8 cellular contexts compared by ENCODE assay signal in genomic region chr7:44122529-44122928, GRCh38. TPM values are rescaled to one million over a fixed set of nuclear protein-coding genes. Genes with fewer than 3 reads are reported as not detected.
A peak's percentile ranks its signal among the peaks of the same experiment; 100 is the strongest.
DNase-seq lines count a peak whose midpoint lies in the region; ATAC-seq, FAIRE-seq and TF ChIP-seq lines count a peak whose summit lies in the region.

No MANE protein-coding gene starts in this region.

- peaks cover 23% of the 10 kb centered on the region for H3K36me3 ChIP-seq in brain microvascular endothelial cell (replicated peaks)

- TF ChIP-seq POLR2A in A549 (IDR thresholded peaks at IDR 0.05; ENCODE audit: low read length) = no peak

- in situ Hi-C loops in brain microvascular endothelial cell (cut with HindIII; ENCODE audit: low pct_ligation_motif_present, low sequenced_read_pairs) = no loop called here

- POLR2A ChIA-PET in A549 (lab: Yijun Ruan, JAX) = interaction anchor here (0.9 to 1.7 kb wide), 4 partner anchors 24 to 79 kb away, joined by 3 to 5 read pairs (median 3); partner anchors contain the start of genes DBNL and YKT6

- no peaks in the 10 kb centered on the region for H3K27me3 ChIP-seq in brain microvascular endothelial cell (replicated peaks)
- no peaks in the 10 kb centered on the region for H3K27me3 ChIP-seq in mononuclear cell (ENCODE audit: insufficient read depth, low read length)

- FAIRE-seq in A549 (lab: Jason Lieb, UNC) = no peak

- H3K4me3 ChIP-seq in A549 = peak overlapping the region; percentile 82
- peak overlapping the region; percentile 77 for H3K4me3 ChIP-seq in HFF-Myc (replicated peaks; ENCODE audit: low read depth, low read length)
- peak overlapping the region; percentile 78 for H3K4me3 ChIP-seq in brain microvascular endothelial cell (ENCODE audit: low read depth, low read length)
- H3K4me3 ChIP-seq in mononuclear cell (ENCODE audit: low read length) = peak overlapping the region; percentile 76

- peak overlapping the region; percentile 80 to 94 for H3K27ac ChIP-seq in A549
- H3K27ac ChIP-seq in brain microvascular endothelial cell = peak overlapping the region; percentile 85

- H3K4me1 ChIP-seq in A549 = peaks cover 16% of the 10 kb centered on the region
- peaks cover 18% of the 10 kb centered on the region for H3K4me1 ChIP-seq in mononuclear cell (ENCODE audit: insufficient read depth, low read length)

- TF ChIP-seq EP300 in A549 (IDR thresholded peaks at IDR 0.05) = no peak

- peak overlapping the region; percentile 80 for H3K4me2 ChIP-seq in A549

- TF ChIP-seq CTCF in A549 (IDR thresholded peaks at IDR 0.05) (no peak), HFF-Myc (IDR thresholded peaks at IDR 0.05; ENCODE audit: low read depth, low read length, missing control alignments) (no peak), brain microvascular endothelial cell (IDR thresholded peaks at IDR 0.05; ENCODE audit: low read depth, low read length, missing control alignments) (no peak)

- ATAC-seq in A549 (no peak), HG03135 (IDR thresholded peaks at IDR 0.05; ENCODE audit: unreplicated experiment) (no peak)

- TF ChIP-seq RAD21 in A549 (conservative IDR thresholded peaks at IDR 0.05 in 1 of 2, IDR thresholded peaks at IDR 0.05 in 1 of 2) = no peak

- 38% methylated on average over 1 of the region's 1 CpG for WGBS in A549 (ENCODE audit: missing lambda C conversion rate)

- H3K9me3 ChIP-seq in A549 (no peaks in the 10 kb centered on the region), mononuclear cell (ENCODE audit: low read depth, low read length) (no peaks in the 10 kb centered on the region)

- DNase-seq in A549 (ENCODE audit: low read depth in 1 of 2, low spot score in 1 of 2) (no peak), HFF-Myc (ENCODE audit: extremely low read depth, low read depth) (no peak), brain microvascular endothelial cell (no peak), Ammon's horn (ENCODE audit: low spot score) (no peak), NCI-H146 (lab: John Stamatoyannopoulos, UW) (no peak)
- DNase-seq in effector CD4-positive, alpha-beta T cell = no peak

- CTCF ChIA-PET in A549 (lab: Yijun Ruan, JAX) = interaction anchor here (1.2 to 2.2 kb wide), 3 partner anchors 50 to 103 kb away, joined by 4 to 9 read pairs (median 7); no protein-coding TSS in a partner anchor

TF ChIP-seq in A549, 52 proteins besides CTCF, POLR2A, EP300 and RAD21:
- TF ChIP-seq TFCP2L1 (CRISPR knock-in tag; IDR thresholded peaks at IDR 0.05) (no peak), CBX2 (IDR thresholded peaks at IDR 0.05; ENCODE audit: borderline replicate concordance, low read depth) (no peak), EHMT2 (IDR thresholded peaks at IDR 0.05; ENCODE audit: low read depth) (no peak), SREBF2 (IDR thresholded peaks at IDR 0.05) (no peak), RFX5 (IDR thresholded peaks at IDR 0.05) (no peak), USF2 (IDR thresholded peaks at IDR 0.05) (no peak), HES2 (IDR thresholded peaks at IDR 0.05) (no peak), HDAC2 (IDR thresholded peaks at IDR 0.05) (no peak), MAX (IDR thresholded peaks at IDR 0.05) (no peak), ATOH8 (CRISPR knock-in tag; IDR thresholded peaks at IDR 0.05; ENCODE audit: low read depth) (no peak), TP53 (CRISPR knock-in tag; IDR thresholded peaks at IDR 0.05) (no peak), HEYL (CRISPR knock-in tag; IDR thresholded peaks at IDR 0.05) (no peak), NR3C1 (IDR thresholded peaks at IDR 0.05) (no peak), ZNF302 (CRISPR knock-in tag; IDR thresholded peaks at IDR 0.05) (no peak), KDM1A (IDR thresholded peaks at IDR 0.05; ENCODE audit: low read depth) (no peak), CEBPB (IDR thresholded peaks at IDR 0.05) (no peak), GATA3 (IDR thresholded peaks at IDR 0.05; ENCODE audit: borderline replicate concordance) (no peak), ZSCAN20 (CRISPR knock-in tag; IDR thresholded peaks at IDR 0.05) (no peak)
TF ChIP-seq in A549: peak in this region for 0.

RNA-seq across cellular contexts. Expression of gene POLD2, which starts 0.8 kb away (rescaled TPM):
- polyA plus RNA-seq in A549 (2011; rRNA removed) (126 and 132 TPM in 2 replicates), A549 (2017; fragmentation: RNase III; extraction: RNeasy Plus Mini Kit Qiagen cat#74134 plus additional on column Dnase treatment) (138 TPM in 3 replicates)
- polyA plus RNA-seq in A549 (2012; cell fraction: cytosol; rRNA removed) = 266 and 297 TPM in 2 replicates
- 269 and 274 TPM in 2 replicates for polyA plus RNA-seq in A549 (2012; cell fraction: nucleus; rRNA removed)
- polyA minus RNA-seq in A549 (2011; rRNA and poly(A)+ RNA removed) = 62.7 and 104 TPM in 2 replicates
- total RNA-seq in mononuclear cell = 14.9 TPM

RNA-seq across cellular contexts. Expression of gene AEBP1, which starts 18.4 kb away (rescaled TPM):
- polyA plus RNA-seq in A549 (2011; rRNA removed) = not detected in 2 replicates
- polyA plus RNA-seq in A549 (2012; cell fraction: cytosol; rRNA removed) = not detected in 2 replicates
- polyA plus RNA-seq in A549 (2012; cell fraction: nucleus; rRNA removed) = 0.02 TPM in 1 of 2 replicates, not detected in the other
- not detected in 3 replicates for polyA plus RNA-seq in A549 (2017; fragmentation: RNase III; extraction: RNeasy Plus Mini Kit Qiagen cat#74134 plus additional on column Dnase treatment)
- not detected in 2 replicates for polyA minus RNA-seq in A549 (2011; rRNA and poly(A)+ RNA removed)
- 5.4 TPM for total RNA-seq in mononuclear cell

RNA-seq across cellular contexts. Expression of gene MYL7, which starts 18.6 kb away (rescaled TPM):
- polyA plus RNA-seq in A549 (2011; rRNA removed) (not detected in 2 replicates), A549 (2017; fragmentation: RNase III; extraction: RNeasy Plus Mini Kit Qiagen cat#74134 plus additional on column Dnase treatment) (not detected in 3 replicates)
- not detected in 2 replicates for polyA plus RNA-seq in A549 (2012; cell fraction: cytosol; rRNA removed)
- polyA plus RNA-seq in A549 (2012; cell fraction: nucleus; rRNA removed) = 0.22 TPM in 1 of 2 replicates, not detected in the other
- not detected in 2 replicates for polyA minus RNA-seq in A549 (2011; rRNA and poly(A)+ RNA removed)
- total RNA-seq in mononuclear cell = not detected

RNA-seq across cellular contexts. Expression of gene POLM, which starts 40.2 kb away (rescaled TPM):
- polyA plus RNA-seq in A549 (2011; rRNA removed) = 4.6 and 6.4 TPM in 2 replicates
- 5.3 and 6.1 TPM in 2 replicates for polyA plus RNA-seq in A549 (2012; cell fraction: cytosol; rRNA removed)
- polyA plus RNA-seq in A549 (2012; cell fraction: nucleus; rRNA removed) = 25.0 and 32.7 TPM in 2 replicates
- 5.5 to 7.3 TPM (median 6.6 TPM) in 3 replicates for polyA plus RNA-seq in A549 (2017; fragmentation: RNase III; extraction: RNeasy Plus Mini Kit Qiagen cat#74134 plus additional on column Dnase treatment)
- polyA minus RNA-seq in A549 (2011; rRNA and poly(A)+ RNA removed) = 8.1 and 13.8 TPM in 2 replicates
- total RNA-seq in mononuclear cell = 15.6 TPM

RNA-seq across cellular contexts. Expression of gene PGAM2, which starts 57.2 kb away (rescaled TPM):
- not detected in 2 replicates for polyA plus RNA-seq in A549 (2011; rRNA removed)
- not detected in 2 replicates for polyA plus RNA-seq in A549 (2012; cell fraction: cytosol; rRNA removed)
- polyA plus RNA-seq in A549 (2012; cell fraction: nucleus; rRNA removed) = 0.29 and 0.37 TPM in 2 replicates
- polyA plus RNA-seq in A549 (2017; fragmentation: RNase III; extraction: RNeasy Plus Mini Kit Qiagen cat#74134 plus additional on column Dnase treatment) = not detected in 3 replicates
- not detected in 2 replicates for polyA minus RNA-seq in A549 (2011; rRNA and poly(A)+ RNA removed)
- total RNA-seq in mononuclear cell = 0.63 TPM
